20 cellular contexts compared by ENCODE assay signal in the genomic region with DNA sequence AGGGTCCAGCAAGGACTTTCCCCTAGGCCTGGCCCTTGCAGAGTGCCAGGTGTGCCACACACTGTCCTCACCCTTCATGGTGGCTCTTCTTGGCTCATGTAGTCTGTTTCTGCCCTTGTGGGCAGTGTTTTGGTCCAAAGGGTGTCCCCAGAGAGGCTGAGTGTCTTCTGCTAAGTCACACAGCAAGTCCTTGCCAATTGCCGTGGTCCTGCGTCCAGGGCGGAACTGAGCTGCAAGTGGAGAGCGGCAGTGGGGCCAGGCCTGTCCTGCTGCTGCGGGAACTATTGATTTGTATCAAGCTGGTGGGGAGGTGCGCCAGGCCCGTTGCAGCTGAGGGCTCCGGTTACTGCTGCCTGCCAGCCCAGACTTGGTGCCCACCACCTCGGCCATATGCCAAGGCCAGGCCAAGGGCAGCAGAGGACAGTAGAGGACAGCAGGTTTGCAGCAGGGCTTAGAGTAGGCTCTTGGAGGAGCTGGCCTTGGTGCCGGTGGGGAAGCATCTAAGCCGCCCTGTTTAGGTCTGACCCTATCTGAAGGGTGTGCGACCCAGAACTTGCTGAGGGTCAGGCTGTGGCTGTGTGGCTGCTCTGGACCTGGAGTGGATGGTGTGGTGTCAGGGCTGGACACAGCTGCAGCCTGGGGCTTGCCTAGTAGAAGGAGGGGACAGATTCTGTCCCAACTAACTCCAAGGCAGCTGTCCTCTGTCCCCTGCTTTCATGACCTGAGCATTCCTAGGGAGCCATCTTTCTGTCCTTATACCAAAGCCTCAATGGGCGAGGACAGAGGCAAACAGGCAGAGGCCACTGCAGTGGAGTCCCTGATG. TPM values are rescaled to one million over a fixed set of nuclear protein-coding genes. Genes with fewer than 3 reads are reported as not detected.
DNase-seq lines count a peak whose midpoint lies in the region; ATAC-seq and TF ChIP-seq lines count a peak whose summit lies in the region.
"Had no signal": no experiment of that assay in that cellular context is flagged by ENCODE, and none has a peak within 500 bp of the region (broad histone marks: within the 10 kb centered on the region; RNA-seq: fewer than 3 reads in every experiment).

No MANE protein-coding gene starts in this region.

- H3K4me3 Mint-ChIP-seq in activated T-cell treated with anti-CD3 and anti-CD28 coated beads, Interleukin-2, amount 50 U/mL, for 24 hours = no peak overlapping the region

- no peaks in the 10 kb centered on the region for H3K9me3 Mint-ChIP-seq in activated T-cell treated with anti-CD3 and anti-CD28 coated beads, Interleukin-2, amount 50 U/mL, for 24 hours
- H3K9me3 Mint-ChIP-seq: IgD-negative memory B cell had no signal

- peaks cover 47% of the 10 kb centered on the region for H3K36me3 Mint-ChIP-seq in activated T-cell treated with anti-CD3 and anti-CD28 coated beads, Interleukin-2, amount 50 U/mL, for 24 hours (ENCODE audit: low read depth)

- H3K36me3 ChIP-seq in RWPE2 (ENCODE audit: low read depth) = no peaks in the 10 kb centered on the region; the same call in 1 of the 2 replicates
- H3K36me3 ChIP-seq in skeletal muscle tissue (ENCODE audit: control insufficient read depth in 3 of 3, insufficient read depth in 3 of 3, low read length in 3 of 3) = peaks cover 40 to 60% (median 59%) of the 10 kb centered on the region in 3 donors

- H3K27ac Mint-ChIP-seq in activated T-cell treated with anti-CD3 and anti-CD28 coated beads, Interleukin-2, amount 50 U/mL, for 24 hours = peak overlapping the region; percentile 59

- H3K4me3 ChIP-seq in RWPE2 (ENCODE audit: severe bottlenecking) = no peak overlapping the region
- peak overlapping the region in 2 of 3 donors; percentile 22 to 23 for H3K4me3 ChIP-seq in skeletal muscle tissue (ENCODE audit: low read length in 3 of 3)
- H3K4me3 ChIP-seq: BLaER1 treated with 17β-estradiol and CSF1 and Interleukin-3, amounts not matched to agents 10 nM and 100 nM had no signal

- no peaks in the 10 kb centered on the region for H3K9me3 ChIP-seq in RWPE2 (ENCODE audit: severe bottlenecking)
- no peaks in the 10 kb centered on the region for H3K9me3 ChIP-seq in skeletal muscle tissue (ENCODE audit: control insufficient read depth in 3 of 3, low read length in 3 of 3)
- H3K9me3 ChIP-seq: BLaER1 treated with 17β-estradiol and CSF1 and Interleukin-3, amounts not matched to agents 10 nM and 100 nM had no signal

- peak overlapping the region in 2 of 3 donors; percentile 51 to 57 for H3K9ac ChIP-seq in skeletal muscle tissue (ENCODE audit: low read depth in 1 of 3, low read length in 3 of 3)

- no peaks in the 10 kb centered on the region for H3K27me3 Mint-ChIP-seq in activated T-cell treated with anti-CD3 and anti-CD28 coated beads, Interleukin-2, amount 50 U/mL, for 24 hours
- H3K27me3 Mint-ChIP-seq: IgD-negative memory B cell had no signal

- H3K27me3 ChIP-seq in RWPE2 (ENCODE audit: insufficient read depth, poor library complexity, severe bottlenecking) = no peaks in the 10 kb centered on the region
- no peaks in the 10 kb centered on the region for H3K27me3 ChIP-seq in skeletal muscle tissue (ENCODE audit: control insufficient read depth in 3 of 3, insufficient read depth in 3 of 3, low read length in 3 of 3)

- peaks cover 26% of the 10 kb centered on the region for H3K4me1 Mint-ChIP-seq in activated T-cell treated with anti-CD3 and anti-CD28 coated beads, Interleukin-2, amount 50 U/mL, for 24 hours (ENCODE audit: low read depth)

- ATAC-seq in RWPE2 (ENCODE audit: low read depth) (no peak), HG02571 (IDR thresholded peaks at IDR 0.05; ENCODE audit: unreplicated experiment) (no peak)

- no peaks in the 10 kb centered on the region for H3K4me1 ChIP-seq in RWPE2 (ENCODE audit: insufficient read depth, poor library complexity, severe bottlenecking)
- H3K4me1 ChIP-seq in skeletal muscle tissue (ENCODE audit: control insufficient read depth in 3 of 3, insufficient read depth in 3 of 3, low read length in 3 of 3) = peaks cover 50 to 58% (median 54%) of the 10 kb centered on the region in 3 donors

- no peak for TF ChIP-seq CTCF in RWPE2 (IDR thresholded peaks at IDR 0.05; ENCODE audit: poor library complexity, severe bottlenecking)

- no peak for DNase-seq in activated T-cell treated with anti-CD3 and anti-CD28 coated beads, Interleukin-2, amount 50 U/mL, for 24 hours
- DNase-seq in activated T-cell treated with anti-CD3 and anti-CD28 coated beads, Interleukin-2, amount 50 U/mL, for 1 hour = no peak
- DNase-seq in RWPE2 (ENCODE audit: low spot score) (peak; percentile 48), myocyte (ENCODE audit: low read depth) (peak; percentile 60), NCI-H510A (lab: John Stamatoyannopoulos, UW) (no peak), foreskin melanocyte (no peak)
- DNase-seq: 8988T; DMS 273 treated with DMSO at 0.1 percent for 48 hours; NCI-H1092; NCI-H1694; NCI-H2107; NCI-H226; NCI-H526 treated with DMSO at 0.1 percent for 48 hours; NK-92 treated with Interleukin-12 subunit alpha and Interleukin-12 subunit beta, amount 100 ng/mL, for 24 hours; OCI-M1; RPMI8226 had no signal

- H3K27ac ChIP-seq in RWPE2 (ENCODE audit: poor library complexity, severe bottlenecking) (no peak overlapping the region), skeletal muscle tissue (ENCODE audit: low read depth, low read length) (peak overlapping the region; percentile 39)

RNA-seq across cellular contexts. Expression of a gene that starts 4.5 kb away (rescaled TPM):
- 1.3 and 1.8 TPM in 2 replicates for total RNA-seq in myocyte
- polyA plus RNA-seq in myocyte (2012) = 1.6 TPM
- under 0.01 TPM for total RNA-seq in skeletal muscle tissue

RNA-seq across cellular contexts. Expression of a gene that starts 8.8 kb away (rescaled TPM):
- total RNA-seq in myocyte (21.9 and 30.0 TPM in 2 replicates), skeletal muscle tissue (9.9 TPM)
- 37.0 TPM for polyA plus RNA-seq in myocyte (2012)

RNA-seq across cellular contexts. Expression of a gene that starts 25.6 kb away (rescaled TPM):
- total RNA-seq in myocyte = 50.7 and 57.5 TPM in 2 replicates
- 43.1 TPM for polyA plus RNA-seq in myocyte (2012)
- total RNA-seq in skeletal muscle tissue = 31.3 TPM

RNA-seq across cellular contexts. Expression of a gene that starts 25.7 kb away (rescaled TPM):
- total RNA-seq in myocyte (10.8 and 15.7 TPM in 2 replicates), skeletal muscle tissue (1.6 TPM)
- polyA plus RNA-seq in myocyte (2012) = 25.4 TPM

RNA-seq across cellular contexts. Expression of a gene that starts 40.8 kb away (rescaled TPM):
- total RNA-seq in myocyte = 121 and 124 TPM in 2 replicates
- 116 TPM for polyA plus RNA-seq in myocyte (2012)
- 75.2 TPM for total RNA-seq in skeletal muscle tissue

Comparison
In these comparisons a context has a peak if more than half of its experiments do, and no peak if none do; other contexts are left out.
1. DNase-seq: peak in RWPE2 (single experiment) and myocyte (single experiment); none in activated T-cell treated with anti-CD3 and anti-CD28 coated beads, Interleukin-2, amount 50 U/mL, for 24 hours (single experiment), activated T-cell treated with anti-CD3 and anti-CD28 coated beads, Interleukin-2, amount 50 U/mL, for 1 hour (single experiment), NCI-H510A (single experiment) and foreskin melanocyte (single experiment).